ENCODE assay signal across 26 cellular contexts in genomic region chrX:48451708-48452107, GRCh38. TPM values are rescaled to one million over a fixed set of nuclear protein-coding genes. Genes with fewer than 3 reads are reported as not detected.
"Had no signal": no experiment of that assay in that cellular context is flagged by ENCODE, and none has a peak within 500 bp of the region (broad histone marks: within the 10 kb centered on the region; RNA-seq: fewer than 3 reads in every experiment).

No MANE protein-coding gene starts in this region.

- H3K4me2 ChIP-seq: PC-9 had no signal

- H3K4me1 ChIP-seq: Peyer's patch, SJCRH30 had no signal

- FAIRE-seq: HTR-8/SVneo had no signal

- H3K9me3 ChIP-seq: Peyer's patch, SJCRH30 had no signal

- H2AFZ ChIP-seq: PC-9 had no signal

- DNase-seq: KBM-7, MV-4-11, NCI-H1048, NCI-H1105, NCI-H1417, NCI-H1436 treated with DMSO at 0.1 percent for 48 hours, NCI-H1694, NCI-H187 treated with DMSO at 0.1 percent for 48 hours, NCI-H2029 treated with DMSO at 0.1 percent for 48 hours, NCI-H2171 treated with DMSO at 0.1 percent for 48 hours, NCI-H345, NCI-H446 treated with DMSO at 0.1 percent for 48 hours, NCI-H510A treated with DMSO at 0.1 percent for 48 hours, NCI-H526, PC-9, Peyer's patch, SHP77 treated with DMSO at 0.1 percent for 48 hours, SJCRH30 had no signal

- H3K27me3 ChIP-seq: Peyer's patch, SJCRH30 had no signal

- ATAC-seq: Right ventricle myocardium inferior, SK-N-SH treated with all-trans-retinoic acid at 6 μM for 48 hours had no signal

- H3K4me3 ChIP-seq: PC-9, Peyer's patch, SJCRH30 had no signal

- H3K27ac ChIP-seq: HL-60, PC-9, Peyer's patch, SJCRH30 had no signal

- H3K36me3 ChIP-seq: Peyer's patch, SJCRH30 had no signal

RNA-seq across cellular contexts. Expression of gene SSX4B, which starts 39.9 kb away (rescaled TPM):
- total RNA-seq: LHCN-M2, MCF 10A, OCI-LY7, PC-9, Peyer's patch, Right ventricle myocardium inferior, SJCRH30 had no signal
- polyA plus RNA-seq: IgD-negative memory B cell had no signal
